In the genomic region with DNA sequence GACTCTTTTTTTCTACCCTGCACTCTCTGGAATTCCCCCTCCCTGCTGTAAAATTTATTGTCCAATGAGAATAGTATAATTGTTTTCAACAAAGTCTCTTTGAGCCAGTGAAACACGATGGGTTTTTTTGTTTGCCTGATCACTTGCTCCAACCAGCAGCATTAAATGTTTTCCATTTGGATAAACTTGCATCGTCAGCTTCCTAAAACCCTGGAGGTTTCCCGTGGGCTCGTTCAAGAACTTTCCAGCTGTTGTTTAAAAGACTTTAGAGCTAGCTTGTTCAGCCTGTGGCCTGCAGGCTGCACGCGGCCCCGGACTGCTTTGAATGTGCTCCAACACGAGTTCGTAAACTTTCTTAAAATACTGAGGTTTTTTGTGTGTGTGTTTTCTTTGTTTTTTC, we compare ENCODE assay signal across 38 cellular contexts. TPM values are rescaled to one million over a fixed set of nuclear protein-coding genes. Genes with fewer than 3 reads are reported as not detected.
DNase-seq lines count a peak whose midpoint lies in the region; ATAC-seq, FAIRE-seq and TF ChIP-seq lines count a peak whose summit lies in the region.
"Had no signal": no experiment of that assay in that cellular context is flagged by ENCODE, and none has a peak within 500 bp of the region (broad histone marks: within the 10 kb centered on the region; RNA-seq: fewer than 3 reads in every experiment).

No MANE protein-coding gene starts in this region.

- no peaks in the 10 kb centered on the region for H3K36me3 ChIP-seq in left ventricle myocardium inferior
- H3K36me3 ChIP-seq in PC-3 (ENCODE audit: low read depth, low read length) = no peaks in the 10 kb centered on the region
- H3K36me3 ChIP-seq: ascending aorta, cardiac muscle cell, pancreas, spleen, tibial artery had no signal

- H3K9me3 Mint-ChIP-seq in neural crest cell = no peaks in the 10 kb centered on the region
- H3K9me3 Mint-ChIP-seq: activated naive CD8-positive, alpha-beta T cell treated with anti-CD3 and anti-CD28 coated beads, Interleukin-2, amount 10 ng/mL, durations not matched to agents 7 days and 5 days; activated T-cell treated with anti-CD3 and anti-CD28 coated beads, Interleukin-2, amount 50 U/mL, for 4 hours; natural killer cell treated with Interleukin-12 subunit alpha and Interleukin-12 subunit beta and Interleukin-15 and Interleukin-18, amount 100 ng/mL, for 72 hours; stimulated activated naive CD8-positive, alpha-beta T cell treated with anti-CD3 and anti-CD28 coated beads, Interleukin-15, Interleukin-2, amounts not matched to agents 100 ng/mL and 50 ng/mL, for 24 hours had no signal

- no peaks in the 10 kb centered on the region for H3K27me3 Mint-ChIP-seq in neural crest cell (ENCODE audit: low read depth)
- H3K27me3 Mint-ChIP-seq: activated CD8-positive, alpha-beta memory T cell treated with anti-CD3 and anti-CD28 coated beads, Interleukin-2, amount 10 ng/mL, durations not matched to agents 7 days and 5 days; activated naive CD8-positive, alpha-beta T cell treated with anti-CD3 and anti-CD28 coated beads, Interleukin-2, amount 10 ng/mL, durations not matched to agents 7 days and 5 days; natural killer cell treated with Interleukin-12 subunit alpha and Interleukin-12 subunit beta and Interleukin-15 and Interleukin-18, amount 100 ng/mL, for 72 hours; stimulated activated naive CD8-positive, alpha-beta T cell treated with anti-CD3 and anti-CD28 coated beads, Interleukin-15, Interleukin-2, amounts not matched to agents 100 ng/mL and 50 ng/mL, for 24 hours; T-helper 17 cell had no signal

- no peaks in the 10 kb centered on the region for H4K20me1 ChIP-seq in PC-3 (ENCODE audit: low read length)

- POLR2A ChIA-PET in PC-3 (lab: Charles Lee; ENCODE audit: unreplicated experiment) = no interaction called here

- H3K9ac ChIP-seq in PC-3 (ENCODE audit: low read length) = no peak overlapping the region
- H3K9ac ChIP-seq: GM23248 had no signal

- H3K36me3 Mint-ChIP-seq in neural crest cell (ENCODE audit: low read depth) = no peaks in the 10 kb centered on the region
- H3K36me3 Mint-ChIP-seq: activated CD8-positive, alpha-beta memory T cell treated with anti-CD3 and anti-CD28 coated beads, Interleukin-2, amount 10 ng/mL, durations not matched to agents 7 days and 5 days; activated naive CD8-positive, alpha-beta T cell treated with anti-CD3 and anti-CD28 coated beads, Interleukin-2, amount 10 ng/mL, durations not matched to agents 7 days and 5 days; CD14-positive monocyte; natural killer cell treated with Interleukin-12 subunit alpha and Interleukin-12 subunit beta and Interleukin-15 and Interleukin-18, amount 100 ng/mL, for 72 hours had no signal

- peak overlapping the region; percentile 41 for H3K27ac Mint-ChIP-seq in neural crest cell (ENCODE audit: unreplicated experiment)
- H3K27ac Mint-ChIP-seq: activated CD8-positive, alpha-beta memory T cell treated with anti-CD3 and anti-CD28 coated beads, Interleukin-2, amount 10 ng/mL, durations not matched to agents 7 days and 5 days; activated naive CD8-positive, alpha-beta T cell treated with anti-CD3 and anti-CD28 coated beads, Interleukin-2, amount 10 ng/mL, durations not matched to agents 7 days and 5 days; natural killer cell treated with Interleukin-12 subunit alpha and Interleukin-12 subunit beta and Interleukin-15 and Interleukin-18, amount 100 ng/mL, for 72 hours; stimulated activated naive CD8-positive, alpha-beta T cell treated with anti-CD3 and anti-CD28 coated beads, Interleukin-15, Interleukin-2, amounts not matched to agents 100 ng/mL and 50 ng/mL, for 24 hours; T-helper 17 cell had no signal

- H3K4me3 ChIP-seq in left ventricle myocardium inferior (no peak overlapping the region), PC-3 (ENCODE audit: low read length) (no peak overlapping the region)
- H3K4me3 ChIP-seq: ascending aorta, cardiac muscle cell, GM23248, pancreas, PC-9, spleen, tibial artery had no signal

- peak overlapping the region; percentile 17 for H3K27ac ChIP-seq in left ventricle myocardium inferior (replicated peaks)
- no peak overlapping the region for H3K27ac ChIP-seq in PC-3 (ENCODE audit: low read length)
- H3K27ac ChIP-seq: ascending aorta, cardiac muscle cell, GM23248, pancreas, PC-9, spleen, tibial artery had no signal

- H3K79me2 ChIP-seq in PC-3 (ENCODE audit: low read length) = no peaks in the 10 kb centered on the region

- H3K4me3 Mint-ChIP-seq in neural crest cell = no peak overlapping the region
- H3K4me3 Mint-ChIP-seq: activated CD8-positive, alpha-beta memory T cell treated with anti-CD3 and anti-CD28 coated beads, Interleukin-2, amount 10 ng/mL, durations not matched to agents 7 days and 5 days; activated naive CD8-positive, alpha-beta T cell treated with anti-CD3 and anti-CD28 coated beads, Interleukin-2, amount 10 ng/mL, durations not matched to agents 7 days and 5 days; activated T-cell treated with anti-CD3 and anti-CD28 coated beads, Interleukin-2, amount 50 U/mL, for 4 hours; CD14-positive monocyte; natural killer cell treated with Interleukin-12 subunit alpha and Interleukin-12 subunit beta and Interleukin-15 and Interleukin-18, amount 100 ng/mL, for 72 hours; stimulated activated naive CD8-positive, alpha-beta T cell treated with anti-CD3 and anti-CD28 coated beads, Interleukin-15, Interleukin-2, amounts not matched to agents 100 ng/mL and 50 ng/mL, for 24 hours; T-helper 17 cell had no signal

- H3K9me3 ChIP-seq in left ventricle myocardium inferior (replicated peaks) = no peaks in the 10 kb centered on the region
- no peaks in the 10 kb centered on the region for H3K9me3 ChIP-seq in PC-3 (ENCODE audit: low read length)
- H3K9me3 ChIP-seq: ascending aorta, pancreas, spleen, tibial artery had no signal

- ATAC-seq in Right ventricle myocardium superior (ENCODE audit: poor library complexity) (no peak), PC-3 (no peak), GM18858 (IDR thresholded peaks at IDR 0.05; ENCODE audit: unreplicated experiment) (no peak), HG03457 (IDR thresholded peaks at IDR 0.05; ENCODE audit: unreplicated experiment) (no peak)
- ATAC-seq: activated CD8-positive, alpha-beta memory T cell treated with anti-CD3 and anti-CD28 coated beads, Interleukin-2, amount 10 ng/mL, durations not matched to agents 7 days and 5 days; activated T-cell treated with anti-CD3 and anti-CD28 coated beads, Interleukin-2, amount 50 U/mL, for 4 hours; natural killer cell treated with Interleukin-12 subunit alpha and Interleukin-12 subunit beta and Interleukin-15 and Interleukin-18, amount 100 ng/mL, for 72 hours; T-helper 17 cell had no signal

- no peak for TF ChIP-seq CTCF in left ventricle myocardium inferior (IDR thresholded peaks at IDR 0.05; ENCODE audit: borderline replicate concordance)
- TF ChIP-seq CTCF in neural crest cell (conservative IDR thresholded peaks at IDR 0.05) = no peak
- TF ChIP-seq CTCF in PC-3 (conservative IDR thresholded peaks at IDR 0.05; ENCODE audit: low read depth, low read length) = no peak

- H3K4me1 ChIP-seq in left ventricle myocardium inferior (no peaks in the 10 kb centered on the region), PC-3 (ENCODE audit: insufficient read depth, low read length) (no peaks in the 10 kb centered on the region)
- H3K4me1 ChIP-seq: ascending aorta, pancreas, spleen, tibial artery had no signal

- CTCF ChIA-PET in PC-3 (lab: Charles Lee) = no interaction called here

- peak; percentile 77 for FAIRE-seq in frontal cortex (lab: Jason Lieb, UNC)
- FAIRE-seq: endothelial cell of umbilical vein, G401.6, pancreas, TTC549 had no signal

- H3K4me2 ChIP-seq in PC-3 (ENCODE audit: low read length) = no peak overlapping the region
- H3K4me2 ChIP-seq: PC-9 had no signal

- no peaks in the 10 kb centered on the region for H3K4me1 Mint-ChIP-seq in neural crest cell
- H3K4me1 Mint-ChIP-seq: activated CD8-positive, alpha-beta memory T cell treated with anti-CD3 and anti-CD28 coated beads, Interleukin-2, amount 10 ng/mL, durations not matched to agents 7 days and 5 days; activated naive CD8-positive, alpha-beta T cell treated with anti-CD3 and anti-CD28 coated beads, Interleukin-2, amount 10 ng/mL, durations not matched to agents 7 days and 5 days; CD14-positive monocyte had no signal

- no peaks in the 10 kb centered on the region for H3K27me3 ChIP-seq in left ventricle myocardium inferior (ENCODE audit: low read depth)
- no peaks in the 10 kb centered on the region for H3K27me3 ChIP-seq in PC-3 (ENCODE audit: low read length)
- H3K27me3 ChIP-seq: ascending aorta, cardiac muscle cell, pancreas, spleen had no signal

- no peak for DNase-seq in left ventricle myocardium inferior
- DNase-seq in Right ventricle myocardium superior = no peak
- DNase-seq in frontal cortex (ENCODE audit: low spot score in 2 of 2) = no peak
- DNase-seq in neural crest cell (ENCODE audit: low read depth, low spot score) = no peak
- no peak for DNase-seq in PC-3
- no peak for DNase-seq in activated naive CD4-positive, alpha-beta T cell treated with Interleukin-2 at 50 U/mL for 16 hours
- DNase-seq: 8988T; activated CD4-positive, alpha-beta T cell treated with anti-CD3 and anti-CD28 coated beads, Interleukin-2, amount 50 U/mL, for 4 hours; activated CD4-positive, CD25-positive, alpha-beta regulatory T cell; activated CD8-positive, alpha-beta memory T cell treated with anti-CD3 and anti-CD28 coated beads, Interleukin-2, amount 10 ng/mL, durations not matched to agents 7 days and 5 days; activated gamma-delta T cell; activated naive CD8-positive, alpha-beta T cell treated with anti-CD3 and anti-CD28 coated beads, Interleukin-2, amount 10 ng/mL, durations not matched to agents 7 days and 5 days; activated T-cell treated with anti-CD3 and anti-CD28 coated beads, Interleukin-2, amount 50 U/mL, for 4 hours; dermis blood vessel endothelial cell; DMS79; GM23248; islet precursor cell; Karpas-422; NCI-H1417; NCI-H2081 treated with DMSO at 0.1 percent for 48 hours; NCI-H345; NCI-H69; pancreas; PC-9; spleen; stimulated activated CD8-positive, alpha-beta memory T cell treated with anti-CD3 and anti-CD28 coated beads, Interleukin-4, amount 100 ng/mL, for 48 hours; T-helper 17 cell; tibial artery had no signal

- no peak overlapping the region for H2AFZ ChIP-seq in PC-3 (ENCODE audit: low read length)
- H2AFZ ChIP-seq: GM23248, PC-9 had no signal

- no peaks in the 10 kb centered on the region for H3K9me2 ChIP-seq in PC-3 (replicated peaks; ENCODE audit: low read length)

- intact Hi-C loops in left ventricle myocardium inferior (cut with micrococcal nuclease) = no loop called here
- intact Hi-C loops in Right ventricle myocardium superior (cut with DNase I) = no loop called here
- intact Hi-C loops in PC-3 (cut with micrococcal nuclease) = no loop called here

- no peaks in the 10 kb centered on the region for H3F3A ChIP-seq in PC-3 (ENCODE audit: low read length, unreplicated experiment)

- no TSS peak for BruUV-seq in PC-3 (replicated peaks; lab: Mats Ljungman, UMichigan)

RNA-seq across cellular contexts. Expression of a gene that starts 14.9 kb away (rescaled TPM):
- total RNA-seq in left ventricle myocardium inferior = 6.6 TPM
- 7.1 TPM for total RNA-seq in Right ventricle myocardium superior
- 14.7 TPM for total RNA-seq in frontal cortex
- 11.0 and 15.3 TPM in 2 replicates for total RNA-seq in neural crest cell
- total RNA-seq in PC-3 (2014; rRNA removed) = 26.2 and 42.9 TPM in 2 replicates

RNA-seq across cellular contexts. Expression of a gene that starts 47.0 kb away (rescaled TPM):
- 5.9 TPM for total RNA-seq in left ventricle myocardium inferior
- 6.1 TPM for total RNA-seq in Right ventricle myocardium superior
- 3.3 TPM for total RNA-seq in frontal cortex
- total RNA-seq in neural crest cell = not detected in 2 replicates
- not detected in 2 replicates for total RNA-seq in PC-3 (2014; rRNA removed)
- total RNA-seq: activated CD8-positive, alpha-beta memory T cell treated with anti-CD3 and anti-CD28 coated beads, Interleukin-2, amount 10 ng/mL, durations not matched to agents 7 days and 5 days; activated naive CD8-positive, alpha-beta T cell treated with anti-CD3 and anti-CD28 coated beads, Interleukin-2, amount 10 ng/mL, durations not matched to agents 7 days and 5 days; activated T-cell treated with anti-CD3 and anti-CD28 coated beads, Interleukin-2, amount 50 U/mL, for 4 hours; cardiac muscle cell; dermis blood vessel endothelial cell; endothelial cell of umbilical vein; GM23248; natural killer cell treated with Interleukin-12 subunit alpha and Interleukin-12 subunit beta and Interleukin-15 and Interleukin-18, amount 100 ng/mL, for 72 hours; PC-9; T-helper 17 cell had no signal

RNA-seq across cellular contexts. Expression of a gene that starts 52.9 kb away (rescaled TPM):
- total RNA-seq in left ventricle myocardium inferior (7.3 TPM), Right ventricle myocardium superior (8.5 TPM), frontal cortex (11.4 TPM), neural crest cell (23.2 and 25.2 TPM in 2 replicates), PC-3 (2014; rRNA removed) (22.9 and 29.7 TPM in 2 replicates)
